In genomic region chr16:48234630-48235029, GRCh38 we compare ENCODE assay signal across 24 cellular contexts. TPM values are rescaled to one million over a fixed set of nuclear protein-coding genes. Genes with fewer than 3 reads are reported as not detected.
"Had no signal": no experiment of that assay in that cellular context is flagged by ENCODE, and none has a peak within 500 bp of the region (broad histone marks: within the 10 kb centered on the region; RNA-seq: fewer than 3 reads in every experiment).

No MANE protein-coding gene starts in this region.

- DNase-seq: IMR-90; Karpas-422; KG1; MM.1S; NCI-H1092 treated with DMSO at 0.1 percent for 48 hours; NCI-H1436; NCI-H187; NCI-H2029; NCI-H2081 treated with DMSO at 0.1 percent for 48 hours; NCI-H2171; NCI-H226; NCI-H446; NCI-H510A; NCI-H524 treated with DMSO at 0.1 percent for 48 hours; NCI-H69; NCI-H774; NK-92 treated with Interleukin-12 subunit alpha and Interleukin-12 subunit beta, amount 100 ng/mL, for 24 hours; PC-3; SHP77; SK-N-SH had no signal

- H3K27ac ChIP-seq: RWPE1 had no signal

- H3K9me3 ChIP-seq: SK-N-SH had no signal

- H3K9ac ChIP-seq: SK-N-SH had no signal

- H3K4me2 ChIP-seq: SK-N-SH had no signal

- ATAC-seq: Panc1, PC-3 had no signal

RNA-seq across cellular contexts. Expression of gene ABCC11, which starts 12.7 kb away (rescaled TPM):
- total RNA-seq: HT-29, M059J had no signal
